In genomic region chr11:110026823-110027626, GRCh38 we compare ENCODE assay signal across 1 cellular context.
A peak's percentile ranks its signal among the peaks of the same experiment; 100 is the strongest.
TF ChIP-seq lines count a peak whose summit lies in the region.

No MANE protein-coding gene starts in this region.

TF ChIP-seq in GM12878, 131 proteins besides CTCF, POLR2A, EP300 and RAD21 (continued from another document and continues in another):
- TF ChIP-seq, protein P1, sequence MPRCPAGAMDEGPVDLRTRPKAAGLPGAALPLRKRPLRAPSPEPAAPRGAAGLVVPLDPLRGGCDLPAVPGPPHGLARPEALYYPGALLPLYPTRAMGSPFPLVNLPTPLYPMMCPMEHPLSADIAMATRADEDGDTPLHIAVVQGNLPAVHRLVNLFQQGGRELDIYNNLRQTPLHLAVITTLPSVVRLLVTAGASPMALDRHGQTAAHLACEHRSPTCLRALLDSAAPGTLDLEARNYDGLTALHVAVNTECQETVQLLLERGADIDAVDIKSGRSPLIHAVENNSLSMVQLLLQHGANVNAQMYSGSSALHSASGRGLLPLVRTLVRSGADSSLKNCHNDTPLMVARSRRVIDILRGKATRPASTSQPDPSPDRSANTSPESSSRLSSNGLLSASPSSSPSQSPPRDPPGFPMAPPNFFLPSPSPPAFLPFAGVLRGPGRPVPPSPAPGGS (IDR thresholded peaks at IDR 0.05; ENCODE audit: borderline replicate concordance, insufficient read depth, low read depth, low read length, poor library complexity, severe bottlenecking): peak; percentile 71
- TF ChIP-seq RFX5 (IDR thresholded peaks at IDR 0.05; ENCODE audit: low read depth, low read length) (peak; percentile 66), HDAC2 (IDR thresholded peaks at IDR 0.05) (no peak), CBX3 (IDR thresholded peaks at IDR 0.05; ENCODE audit: borderline replicate concordance, low read depth) (no peak), SIX5 (IDR thresholded peaks at IDR 0.05; ENCODE audit: low read depth, low read length, severe bottlenecking) (no peak), ASH2L (IDR thresholded peaks at IDR 0.05; ENCODE audit: borderline replicate concordance, low read depth) (no peak), MYB (IDR thresholded peaks at IDR 0.05; ENCODE audit: borderline replicate concordance, low read depth, low read length) (0 out of 2 replicates have a peak, but pooled peaks have one; percentile 40), MEF2B (IDR thresholded peaks at IDR 0.05; ENCODE audit: partially characterized antibody, poor library complexity, severe bottlenecking) (peak; percentile 97), ZNF274 (IDR thresholded peaks at IDR 0.05; ENCODE audit: insufficient read depth, insufficient read length) (no peak), SRF (IDR thresholded peaks at IDR 0.05; ENCODE audit: low read depth in 2 of 2, low read length in 2 of 2) (no peak), FOXK2 (IDR thresholded peaks at IDR 0.05) (no peak), RAD51 (IDR thresholded peaks at IDR 0.05) (peak; percentile 93), ZZZ3 (IDR thresholded peaks at IDR 0.05; ENCODE audit: control insufficient read depth, insufficient read length, low read depth) (no peak), SMAD5 (IDR thresholded peaks at IDR 0.05; ENCODE audit: low read depth) (no peak), IKZF1 (conservative IDR thresholded peaks at IDR 0.05) (peak; percentile 95), MTA2 (IDR thresholded peaks at IDR 0.05; ENCODE audit: low read depth) (peak; percentile 98), USF2 (IDR thresholded peaks at IDR 0.05; ENCODE audit: borderline replicate concordance, low read depth, low read length) (peak; percentile 55; the same call in 1 of the 2 replicates), RCOR1 (conservative IDR thresholded peaks at IDR 0.05; ENCODE audit: low read depth, low read length) (no peak), PML (IDR thresholded peaks at IDR 0.05; ENCODE audit: low read length) (peak; percentile 45), SP1 (IDR thresholded peaks at IDR 0.05; ENCODE audit: low read depth, low read length) (peak; percentile 79), KAT2A (conservative IDR thresholded peaks at IDR 0.05; ENCODE audit: control insufficient read depth, low read depth, low read length) (no peak), TBL1XR1 (IDR thresholded peaks at IDR 0.05; ENCODE audit: low read depth, low read length) (no peak; the same call in none of the 2 replicates), MLLT1 (IDR thresholded peaks at IDR 0.05) (no peak), MYC (IDR thresholded peaks at IDR 0.05; ENCODE audit: insufficient read depth, insufficient read length, insufficient replicate concordance, low read length, severe bottlenecking) (no peak), EZH2 (IDR thresholded peaks at IDR 0.05; ENCODE audit: borderline replicate concordance, control insufficient read depth, low read depth, low read length) (no peak)
- TF ChIP-seq, protein P2, sequence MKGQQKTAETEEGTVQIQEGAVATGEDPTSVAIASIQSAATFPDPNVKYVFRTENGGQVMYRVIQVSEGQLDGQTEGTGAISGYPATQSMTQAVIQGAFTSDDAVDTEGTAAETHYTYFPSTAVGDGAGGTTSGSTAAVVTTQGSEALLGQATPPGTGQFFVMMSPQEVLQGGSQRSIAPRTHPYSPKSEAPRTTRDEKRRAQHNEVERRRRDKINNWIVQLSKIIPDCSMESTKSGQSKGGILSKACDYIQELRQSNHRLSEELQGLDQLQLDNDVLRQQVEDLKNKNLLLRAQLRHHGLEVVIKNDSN (IDR thresholded peaks at IDR 0.05; ENCODE audit: borderline replicate concordance, extremely low read length, insufficient read depth, low read depth, low read length): no peak
- TF ChIP-seq, protein P3, sequence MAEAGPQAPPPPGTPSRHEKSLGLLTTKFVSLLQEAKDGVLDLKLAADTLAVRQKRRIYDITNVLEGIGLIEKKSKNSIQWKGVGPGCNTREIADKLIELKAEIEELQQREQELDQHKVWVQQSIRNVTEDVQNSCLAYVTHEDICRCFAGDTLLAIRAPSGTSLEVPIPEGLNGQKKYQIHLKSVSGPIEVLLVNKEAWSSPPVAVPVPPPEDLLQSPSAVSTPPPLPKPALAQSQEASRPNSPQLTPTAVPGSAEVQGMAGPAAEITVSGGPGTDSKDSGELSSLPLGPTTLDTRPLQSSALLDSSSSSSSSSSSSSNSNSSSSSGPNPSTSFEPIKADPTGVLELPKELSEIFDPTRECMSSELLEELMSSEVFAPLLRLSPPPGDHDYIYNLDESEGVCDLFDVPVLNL (IDR thresholded peaks at IDR 0.05; ENCODE audit: low read depth, low read length): no peak
- TF ChIP-seq, protein P4, sequence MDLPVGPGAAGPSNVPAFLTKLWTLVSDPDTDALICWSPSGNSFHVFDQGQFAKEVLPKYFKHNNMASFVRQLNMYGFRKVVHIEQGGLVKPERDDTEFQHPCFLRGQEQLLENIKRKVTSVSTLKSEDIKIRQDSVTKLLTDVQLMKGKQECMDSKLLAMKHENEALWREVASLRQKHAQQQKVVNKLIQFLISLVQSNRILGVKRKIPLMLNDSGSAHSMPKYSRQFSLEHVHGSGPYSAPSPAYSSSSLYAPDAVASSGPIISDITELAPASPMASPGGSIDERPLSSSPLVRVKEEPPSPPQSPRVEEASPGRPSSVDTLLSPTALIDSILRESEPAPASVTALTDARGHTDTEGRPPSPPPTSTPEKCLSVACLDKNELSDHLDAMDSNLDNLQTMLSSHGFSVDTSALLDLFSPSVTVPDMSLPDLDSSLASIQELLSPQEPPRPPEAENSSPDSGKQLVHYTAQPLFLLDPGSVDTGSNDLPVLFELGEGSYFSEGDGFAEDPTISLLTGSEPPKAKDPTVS (IDR thresholded peaks at IDR 0.05; ENCODE audit: low read depth, low read length): no peak
- TF ChIP-seq, protein P5, sequence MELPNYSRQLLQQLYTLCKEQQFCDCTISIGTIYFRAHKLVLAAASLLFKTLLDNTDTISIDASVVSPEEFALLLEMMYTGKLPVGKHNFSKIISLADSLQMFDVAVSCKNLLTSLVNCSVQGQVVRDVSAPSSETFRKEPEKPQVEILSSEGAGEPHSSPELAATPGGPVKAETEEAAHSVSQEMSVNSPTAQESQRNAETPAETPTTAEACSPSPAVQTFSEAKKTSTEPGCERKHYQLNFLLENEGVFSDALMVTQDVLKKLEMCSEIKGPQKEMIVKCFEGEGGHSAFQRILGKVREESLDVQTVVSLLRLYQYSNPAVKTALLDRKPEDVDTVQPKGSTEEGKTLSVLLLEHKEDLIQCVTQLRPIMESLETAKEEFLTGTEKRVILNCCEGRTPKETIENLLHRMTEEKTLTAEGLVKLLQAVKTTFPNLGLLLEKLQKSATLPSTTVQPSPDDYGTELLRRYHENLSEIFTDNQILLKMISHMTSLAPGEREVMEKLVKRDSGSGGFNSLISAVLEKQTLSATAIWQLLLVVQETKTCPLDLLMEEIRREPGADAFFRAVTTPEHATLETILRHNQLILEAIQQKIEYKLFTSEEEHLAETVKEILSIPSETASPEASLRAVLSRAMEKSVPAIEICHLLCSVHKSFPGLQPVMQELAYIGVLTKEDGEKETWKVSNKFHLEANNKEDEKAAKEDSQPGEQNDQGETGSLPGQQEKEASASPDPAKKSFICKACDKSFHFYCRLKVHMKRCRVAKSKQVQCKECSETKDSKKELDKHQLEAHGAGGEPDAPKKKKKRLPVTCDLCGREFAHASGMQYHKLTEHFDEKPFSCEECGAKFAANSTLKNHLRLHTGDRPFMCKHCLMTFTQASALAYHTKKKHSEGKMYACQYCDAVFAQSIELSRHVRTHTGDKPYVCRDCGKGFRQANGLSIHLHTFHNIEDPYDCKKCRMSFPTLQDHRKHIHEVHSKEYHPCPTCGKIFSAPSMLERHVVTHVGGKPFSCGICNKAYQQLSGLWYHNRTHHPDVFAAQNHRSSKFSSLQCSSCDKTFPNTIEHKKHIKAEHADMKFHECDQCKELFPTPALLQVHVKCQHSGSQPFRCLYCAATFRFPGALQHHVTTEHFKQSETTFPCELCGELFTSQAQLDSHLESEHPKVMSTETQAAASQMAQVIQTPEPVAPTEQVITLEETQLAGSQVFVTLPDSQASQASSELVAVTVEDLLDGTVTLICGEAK (IDR thresholded peaks at IDR 0.05; ENCODE audit: borderline replicate concordance): no peak; the same call in 1 of the 2 replicates
- TF ChIP-seq, protein P6, sequence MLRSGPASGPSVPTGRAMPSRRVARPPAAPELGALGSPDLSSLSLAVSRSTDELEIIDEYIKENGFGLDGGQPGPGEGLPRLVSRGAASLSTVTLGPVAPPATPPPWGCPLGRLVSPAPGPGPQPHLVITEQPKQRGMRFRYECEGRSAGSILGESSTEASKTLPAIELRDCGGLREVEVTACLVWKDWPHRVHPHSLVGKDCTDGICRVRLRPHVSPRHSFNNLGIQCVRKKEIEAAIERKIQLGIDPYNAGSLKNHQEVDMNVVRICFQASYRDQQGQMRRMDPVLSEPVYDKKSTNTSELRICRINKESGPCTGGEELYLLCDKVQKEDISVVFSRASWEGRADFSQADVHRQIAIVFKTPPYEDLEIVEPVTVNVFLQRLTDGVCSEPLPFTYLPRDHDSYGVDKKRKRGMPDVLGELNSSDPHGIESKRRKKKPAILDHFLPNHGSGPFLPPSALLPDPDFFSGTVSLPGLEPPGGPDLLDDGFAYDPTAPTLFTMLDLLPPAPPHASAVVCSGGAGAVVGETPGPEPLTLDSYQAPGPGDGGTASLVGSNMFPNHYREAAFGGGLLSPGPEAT (IDR thresholded peaks at IDR 0.05; ENCODE audit: low read depth): peak; percentile 97
- TF ChIP-seq, protein P7, sequence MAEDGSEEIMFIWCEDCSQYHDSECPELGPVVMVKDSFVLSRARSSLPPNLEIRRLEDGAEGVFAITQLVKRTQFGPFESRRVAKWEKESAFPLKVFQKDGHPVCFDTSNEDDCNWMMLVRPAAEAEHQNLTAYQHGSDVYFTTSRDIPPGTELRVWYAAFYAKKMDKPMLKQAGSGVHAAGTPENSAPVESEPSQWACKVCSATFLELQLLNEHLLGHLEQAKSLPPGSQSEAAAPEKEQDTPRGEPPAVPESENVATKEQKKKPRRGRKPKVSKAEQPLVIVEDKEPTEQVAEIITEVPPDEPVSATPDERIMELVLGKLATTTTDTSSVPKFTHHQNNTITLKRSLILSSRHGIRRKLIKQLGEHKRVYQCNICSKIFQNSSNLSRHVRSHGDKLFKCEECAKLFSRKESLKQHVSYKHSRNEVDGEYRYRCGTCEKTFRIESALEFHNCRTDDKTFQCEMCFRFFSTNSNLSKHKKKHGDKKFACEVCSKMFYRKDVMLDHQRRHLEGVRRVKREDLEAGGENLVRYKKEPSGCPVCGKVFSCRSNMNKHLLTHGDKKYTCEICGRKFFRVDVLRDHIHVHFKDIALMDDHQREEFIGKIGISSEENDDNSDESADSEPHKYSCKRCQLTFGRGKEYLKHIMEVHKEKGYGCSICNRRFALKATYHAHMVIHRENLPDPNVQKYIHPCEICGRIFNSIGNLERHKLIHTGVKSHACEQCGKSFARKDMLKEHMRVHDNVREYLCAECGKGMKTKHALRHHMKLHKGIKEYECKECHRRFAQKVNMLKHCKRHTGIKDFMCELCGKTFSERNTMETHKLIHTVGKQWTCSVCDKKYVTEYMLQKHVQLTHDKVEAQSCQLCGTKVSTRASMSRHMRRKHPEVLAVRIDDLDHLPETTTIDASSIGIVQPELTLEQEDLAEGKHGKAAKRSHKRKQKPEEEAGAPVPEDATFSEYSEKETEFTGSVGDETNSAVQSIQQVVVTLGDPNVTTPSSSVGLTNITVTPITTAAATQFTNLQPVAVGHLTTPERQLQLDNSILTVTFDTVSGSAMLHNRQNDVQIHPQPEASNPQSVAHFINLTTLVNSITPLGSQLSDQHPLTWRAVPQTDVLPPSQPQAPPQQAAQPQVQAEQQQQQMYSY (CRISPR knock-in tag; IDR thresholded peaks at IDR 0.05): peak; percentile 51; the same call in 1 of the 2 replicates
- TF ChIP-seq, protein P8, sequence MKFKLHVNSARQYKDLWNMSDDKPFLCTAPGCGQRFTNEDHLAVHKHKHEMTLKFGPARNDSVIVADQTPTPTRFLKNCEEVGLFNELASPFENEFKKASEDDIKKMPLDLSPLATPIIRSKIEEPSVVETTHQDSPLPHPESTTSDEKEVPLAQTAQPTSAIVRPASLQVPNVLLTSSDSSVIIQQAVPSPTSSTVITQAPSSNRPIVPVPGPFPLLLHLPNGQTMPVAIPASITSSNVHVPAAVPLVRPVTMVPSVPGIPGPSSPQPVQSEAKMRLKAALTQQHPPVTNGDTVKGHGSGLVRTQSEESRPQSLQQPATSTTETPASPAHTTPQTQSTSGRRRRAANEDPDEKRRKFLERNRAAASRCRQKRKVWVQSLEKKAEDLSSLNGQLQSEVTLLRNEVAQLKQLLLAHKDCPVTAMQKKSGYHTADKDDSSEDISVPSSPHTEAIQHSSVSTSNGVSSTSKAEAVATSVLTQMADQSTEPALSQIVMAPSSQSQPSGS (IDR thresholded peaks at IDR 0.05; ENCODE audit: low read length): peak; percentile 97
- TF ChIP-seq, protein P9, sequence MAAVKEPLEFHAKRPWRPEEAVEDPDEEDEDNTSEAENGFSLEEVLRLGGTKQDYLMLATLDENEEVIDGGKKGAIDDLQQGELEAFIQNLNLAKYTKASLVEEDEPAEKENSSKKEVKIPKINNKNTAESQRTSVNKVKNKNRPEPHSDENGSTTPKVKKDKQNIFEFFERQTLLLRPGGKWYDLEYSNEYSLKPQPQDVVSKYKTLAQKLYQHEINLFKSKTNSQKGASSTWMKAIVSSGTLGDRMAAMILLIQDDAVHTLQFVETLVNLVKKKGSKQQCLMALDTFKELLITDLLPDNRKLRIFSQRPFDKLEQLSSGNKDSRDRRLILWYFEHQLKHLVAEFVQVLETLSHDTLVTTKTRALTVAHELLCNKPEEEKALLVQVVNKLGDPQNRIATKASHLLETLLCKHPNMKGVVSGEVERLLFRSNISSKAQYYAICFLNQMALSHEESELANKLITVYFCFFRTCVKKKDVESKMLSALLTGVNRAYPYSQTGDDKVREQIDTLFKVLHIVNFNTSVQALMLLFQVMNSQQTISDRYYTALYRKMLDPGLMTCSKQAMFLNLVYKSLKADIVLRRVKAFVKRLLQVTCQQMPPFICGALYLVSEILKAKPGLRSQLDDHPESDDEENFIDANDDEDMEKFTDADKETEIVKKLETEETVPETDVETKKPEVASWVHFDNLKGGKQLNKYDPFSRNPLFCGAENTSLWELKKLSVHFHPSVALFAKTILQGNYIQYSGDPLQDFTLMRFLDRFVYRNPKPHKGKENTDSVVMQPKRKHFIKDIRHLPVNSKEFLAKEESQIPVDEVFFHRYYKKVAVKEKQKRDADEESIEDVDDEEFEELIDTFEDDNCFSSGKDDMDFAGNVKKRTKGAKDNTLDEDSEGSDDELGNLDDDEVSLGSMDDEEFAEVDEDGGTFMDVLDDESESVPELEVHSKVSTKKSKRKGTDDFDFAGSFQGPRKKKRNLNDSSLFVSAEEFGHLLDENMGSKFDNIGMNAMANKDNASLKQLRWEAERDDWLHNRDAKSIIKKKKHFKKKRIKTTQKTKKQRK (IDR thresholded peaks at IDR 0.05; ENCODE audit: low read depth, low read length): no peak
